In the genomic region with DNA sequence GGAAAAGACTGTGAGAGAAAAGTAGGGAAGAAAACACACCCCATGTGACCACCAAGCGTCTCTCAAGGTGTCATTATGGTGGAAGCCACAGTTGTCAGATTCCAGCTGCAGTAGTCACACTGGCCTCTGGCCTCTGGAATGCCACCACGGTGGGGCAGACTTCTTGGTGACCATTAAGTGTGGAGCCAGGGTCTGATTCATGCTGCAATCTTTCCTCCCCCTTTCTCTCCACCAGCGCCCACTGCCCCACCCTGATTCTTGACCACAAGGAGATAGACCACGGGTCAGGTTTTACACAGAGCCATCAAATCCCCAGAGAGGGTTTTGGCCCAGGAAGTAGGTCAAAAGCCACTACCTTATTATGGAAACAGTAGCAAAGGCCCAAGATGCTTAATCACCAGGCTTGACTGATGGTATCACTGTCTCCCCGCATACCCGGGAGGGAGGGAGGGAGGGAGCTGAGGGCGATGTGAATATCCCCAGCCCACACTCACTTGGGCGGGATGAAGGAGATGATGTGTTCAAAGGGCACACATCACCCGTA, we compare ENCODE assay signal across 12 cellular contexts.
A peak's percentile ranks its signal among the peaks of the same experiment; 100 is the strongest.
DNase-seq lines count a peak whose midpoint lies in the region; ATAC-seq and TF ChIP-seq lines count a peak whose summit lies in the region.
"Had no signal": no experiment of that assay in that cellular context is flagged by ENCODE, and none has a peak within 500 bp of the region (broad histone marks: within the 10 kb centered on the region; RNA-seq: fewer than 3 reads in every experiment).

No MANE protein-coding gene starts in this region.

- TF ChIP-seq CTCF in HEK293 (tag by site-specific recombination; IDR thresholded peaks at IDR 0.05): no peak

- no peak for ATAC-seq in HG02973 (IDR thresholded peaks at IDR 0.05; ENCODE audit: unreplicated experiment)
- ATAC-seq: heart right ventricle; natural killer cell treated with Interleukin-12 subunit alpha and Interleukin-12 subunit beta and Interleukin-15 and Interleukin-18, amount 100 ng/mL, for 72 hours had no signal

- no peak overlapping the region for H3K4me3 ChIP-seq in HEK293 (ENCODE audit: low read depth, low read length)
- H3K4me3 ChIP-seq: cardiac muscle cell, heart right ventricle had no signal

- H3K27ac ChIP-seq in HEK293 (ENCODE audit: extremely low read depth, low read depth, low read length): no peak overlapping the region
- H3K27ac ChIP-seq in substantia nigra (ENCODE audit: low read depth, low read length, poor library complexity, severe bottlenecking): no peak overlapping the region
- H3K27ac ChIP-seq: cardiac muscle cell, heart right ventricle had no signal

- no peaks in the 10 kb centered on the region for H3K4me1 ChIP-seq in HEK293 (ENCODE audit: control insufficient read depth, insufficient read depth, low read length)
- H3K4me1 ChIP-seq: heart right ventricle had no signal

- H3K9me3 ChIP-seq in HEK293 (ENCODE audit: control insufficient read depth, insufficient read depth, low read depth, low read length): no peaks in the 10 kb centered on the region

- DNase-seq in SW 1271 (lab: John Stamatoyannopoulos, UW) (peak; percentile 72 to 74), fibroblast of the conjunctiva (ENCODE audit: low read depth) (peak; percentile 53), stromal cell of bone marrow (ENCODE audit: low read depth) (peak; percentile 66), NOMO-1 treated with dmso at 0.1 percent for 144 hours (lab: John Stamatoyannopoulos, UW; ENCODE audit: unreplicated experiment) (no peak), substantia nigra (lab: John Stamatoyannopoulos, UW) (no peak)
- DNase-seq: GF-D8; heart right ventricle; stimulated activated CD4-positive, alpha-beta T cell treated with anti-CD3 and anti-CD28 coated beads, Interleukin-1b, Interleukin-23, amount 100 ng/mL, for 48 hours had no signal

- CTCF ChIA-PET in HEK293 (lab: Yijun Ruan, JAX): interaction anchor here (1.1 to 1.6 kb wide), 2 partner anchors 13 to 124 kb away, joined by 3 to 4 read pairs; no protein-coding TSS in a partner anchor

- POLR2A ChIA-PET in HEK293 (lab: Yijun Ruan, JAX): interaction anchor here (1.5 kb wide), 1 partner anchor 56 kb away, joined by 4 read pairs; no protein-coding TSS in a partner anchor

- H3K36me3 ChIP-seq in HEK293 (ENCODE audit: control insufficient read depth in 2 of 2, insufficient read depth in 1 of 2, low read length in 2 of 2): no peaks in the 10 kb centered on the region
- H3K36me3 ChIP-seq: cardiac muscle cell, heart right ventricle had no signal

TF ChIP-seq in HEK293, 187 proteins besides CTCF, POLR2A, EP300 and RAD21:
- TF ChIP-seq ZNF777 (tag by site-specific recombination; IDR thresholded peaks at IDR 0.05; ENCODE audit: borderline replicate concordance): no peak
- 0 out of 2 replicates have a peak, but pooled peaks have one; percentile 24 for TF ChIP-seq EGR2 (tag by site-specific recombination; IDR thresholded peaks at IDR 0.05; ENCODE audit: low read depth)
- no peak for TF ChIP-seq SALL2 (tag by site-specific recombination; IDR thresholded peaks at IDR 0.05; ENCODE audit: borderline replicate concordance)
- TF ChIP-seq KLF1 (tag by site-specific recombination; IDR thresholded peaks at IDR 0.05): 0 out of 2 replicates have a peak, but pooled peaks have one; percentile 30

Comparison
In these comparisons a context has a peak if more than half of its experiments do, and no peak if none do; other contexts are left out.
1. DNase-seq: peak in SW 1271 (2 of 2), fibroblast of the conjunctiva (single experiment) and stromal cell of bone marrow (single experiment); none in NOMO-1 treated with dmso at 0.1 percent for 144 hours (single experiment) and substantia nigra (0 of 49).